Comparison of ENCODE assay signal across 25 cellular contexts in the genomic region with DNA sequence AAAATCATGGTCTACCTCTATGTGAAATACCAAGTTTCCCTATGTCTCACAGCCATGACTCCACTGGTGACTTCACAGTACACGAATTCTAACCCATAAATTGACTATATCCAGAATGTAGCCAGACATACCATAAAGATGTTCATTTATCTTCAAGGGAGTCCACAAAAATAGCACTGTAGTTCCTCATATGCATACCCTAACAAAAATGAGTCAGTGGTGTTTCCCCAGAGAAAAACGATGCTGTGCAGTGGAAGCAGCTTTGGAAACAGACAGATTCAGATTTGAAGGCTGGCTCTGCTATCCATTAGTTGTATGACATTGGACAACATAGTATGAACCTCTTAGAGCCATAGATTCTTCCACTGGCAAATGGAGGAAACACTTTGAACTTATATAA.
DNase-seq lines count a peak whose midpoint lies in the region; ATAC-seq and TF ChIP-seq lines count a peak whose summit lies in the region.
"Had no signal": no experiment of that assay in that cellular context is flagged by ENCODE, and none has a peak within 500 bp of the region (broad histone marks: within the 10 kb centered on the region; RNA-seq: fewer than 3 reads in every experiment).

No MANE protein-coding gene starts in this region.

- intact Hi-C loops in dorsolateral prefrontal cortex (cut with DNase I): no loop called here

- H3K27ac ChIP-seq in dorsolateral prefrontal cortex: no peak overlapping the region
- H3K27ac ChIP-seq: 22Rv1; BLaER1 treated with 17β-estradiol and CSF1 and Interleukin-3, amounts not matched to agents 10 nM and 100 nM; gastroesophageal sphincter; neutrophil; spleen; uterus had no signal

- no peak for TF ChIP-seq CTCF in dorsolateral prefrontal cortex (IDR thresholded peaks at IDR 0.05 in 54 of 56, conservative IDR thresholded peaks at IDR 0.05 in 2 of 56; ENCODE audit: low read depth in 1 of 56, partially characterized antibody in 56 of 56)

- H3K4me3 ChIP-seq in skeletal muscle cell (ENCODE audit: low read depth, low read length) (no peak overlapping the region), dorsolateral prefrontal cortex (no peak overlapping the region)
- H3K4me3 ChIP-seq: BLaER1 treated with 17β-estradiol and CSF1 and Interleukin-3, amounts not matched to agents 10 nM and 100 nM; gastroesophageal sphincter; GM23338; spleen; uterus had no signal

- DNase-seq in NOMO-1 treated with DMSO at 0.1 percent for 48 hours (lab: John Stamatoyannopoulos, UW; ENCODE audit: unreplicated experiment) (peak; percentile 17), NOMO-1 treated with dmso at 0.1 percent for 144 hours (lab: John Stamatoyannopoulos, UW; ENCODE audit: unreplicated experiment) (no peak), skeletal muscle cell (ENCODE audit: low read depth) (peak; percentile 22), NCI-H69 (lab: John Stamatoyannopoulos, UW) (no peak), EL (no peak), dorsolateral prefrontal cortex (no peak)
- DNase-seq: Calu3; cerebellar nuclear complex; effector CD4-positive, alpha-beta T cell; erythroblast; mammary epithelial cell; NCI-H1417 treated with DMSO at 0.1 percent for 48 hours; NCI-H2107; NCI-H510A; spleen; stimulated activated CD4-positive, alpha-beta T cell treated with anti-CD3 and anti-CD28 coated beads, Interleukin-4, amount 100 ng/mL, for 4 hours; uterus had no signal

- H3K27me3 ChIP-seq in dorsolateral prefrontal cortex: no peaks in the 10 kb centered on the region
- H3K27me3 ChIP-seq: BLaER1 treated with 17β-estradiol and CSF1 and Interleukin-3, amounts not matched to agents 10 nM and 100 nM; gastroesophageal sphincter; neutrophil; spleen; uterus had no signal

- ATAC-seq in GM21529 (IDR thresholded peaks at IDR 0.05; ENCODE audit: unreplicated experiment) (peak; percentile 83), HG03342 (IDR thresholded peaks at IDR 0.05; ENCODE audit: unreplicated experiment) (peak; percentile 58)
- ATAC-seq: activated CD4-positive, CD25-positive, alpha-beta regulatory T cell treated with anti-CD3 and anti-CD28 coated beads, Interleukin-2, amount 50 U/mL, for 24 hours; gastroesophageal sphincter; GM23338 had no signal

Comparison
In these comparisons a context has a peak if more than half of its experiments do, and no peak if none do; other contexts are left out.
1. DNase-seq: peak in NOMO-1 treated with DMSO at 0.1 percent for 48 hours (single experiment) and skeletal muscle cell (single experiment); none in NOMO-1 treated with dmso at 0.1 percent for 144 hours (single experiment), NCI-H69 (single experiment), EL (single experiment) and dorsolateral prefrontal cortex (0 of 10).